In genomic region chr19:27770095-27770494, GRCh38 we compare ENCODE assay signal across 1 cellular context.
TF ChIP-seq lines count a peak whose summit lies in the region.

No MANE protein-coding gene starts in this region.

TF ChIP-seq in GM23338, 12 proteins besides CTCF, POLR2A, EP300 and RAD21 (continued from another document):
- TF ChIP-seq, protein P1, sequence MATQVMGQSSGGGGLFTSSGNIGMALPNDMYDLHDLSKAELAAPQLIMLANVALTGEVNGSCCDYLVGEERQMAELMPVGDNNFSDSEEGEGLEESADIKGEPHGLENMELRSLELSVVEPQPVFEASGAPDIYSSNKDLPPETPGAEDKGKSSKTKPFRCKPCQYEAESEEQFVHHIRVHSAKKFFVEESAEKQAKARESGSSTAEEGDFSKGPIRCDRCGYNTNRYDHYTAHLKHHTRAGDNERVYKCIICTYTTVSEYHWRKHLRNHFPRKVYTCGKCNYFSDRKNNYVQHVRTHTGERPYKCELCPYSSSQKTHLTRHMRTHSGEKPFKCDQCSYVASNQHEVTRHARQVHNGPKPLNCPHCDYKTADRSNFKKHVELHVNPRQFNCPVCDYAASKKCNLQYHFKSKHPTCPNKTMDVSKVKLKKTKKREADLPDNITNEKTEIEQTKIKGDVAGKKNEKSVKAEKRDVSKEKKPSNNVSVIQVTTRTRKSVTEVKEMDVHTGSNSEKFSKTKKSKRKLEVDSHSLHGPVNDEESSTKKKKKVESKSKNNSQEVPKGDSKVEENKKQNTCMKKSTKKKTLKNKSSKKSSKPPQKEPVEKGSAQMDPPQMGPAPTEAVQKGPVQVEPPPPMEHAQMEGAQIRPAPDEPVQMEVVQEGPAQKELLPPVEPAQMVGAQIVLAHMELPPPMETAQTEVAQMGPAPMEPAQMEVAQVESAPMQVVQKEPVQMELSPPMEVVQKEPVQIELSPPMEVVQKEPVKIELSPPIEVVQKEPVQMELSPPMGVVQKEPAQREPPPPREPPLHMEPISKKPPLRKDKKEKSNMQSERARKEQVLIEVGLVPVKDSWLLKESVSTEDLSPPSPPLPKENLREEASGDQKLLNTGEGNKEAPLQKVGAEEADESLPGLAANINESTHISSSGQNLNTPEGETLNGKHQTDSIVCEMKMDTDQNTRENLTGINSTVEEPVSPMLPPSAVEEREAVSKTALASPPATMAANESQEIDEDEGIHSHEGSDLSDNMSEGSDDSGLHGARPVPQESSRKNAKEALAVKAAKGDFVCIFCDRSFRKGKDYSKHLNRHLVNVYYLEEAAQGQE (IDR thresholded peaks at IDR 0.05; ENCODE audit: unreplicated experiment) = no peak
- no peak for TF ChIP-seq NANOG (IDR thresholded peaks at IDR 0.05; ENCODE audit: borderline replicate concordance)
- TF ChIP-seq EZH2phosphoT487 (IDR thresholded peaks at IDR 0.05; ENCODE audit: unreplicated experiment) = no peak
- TF ChIP-seq EZH2 (IDR thresholded peaks at IDR 0.05; ENCODE audit: low read depth, unreplicated experiment) = no peak
- TF ChIP-seq, protein P2, sequence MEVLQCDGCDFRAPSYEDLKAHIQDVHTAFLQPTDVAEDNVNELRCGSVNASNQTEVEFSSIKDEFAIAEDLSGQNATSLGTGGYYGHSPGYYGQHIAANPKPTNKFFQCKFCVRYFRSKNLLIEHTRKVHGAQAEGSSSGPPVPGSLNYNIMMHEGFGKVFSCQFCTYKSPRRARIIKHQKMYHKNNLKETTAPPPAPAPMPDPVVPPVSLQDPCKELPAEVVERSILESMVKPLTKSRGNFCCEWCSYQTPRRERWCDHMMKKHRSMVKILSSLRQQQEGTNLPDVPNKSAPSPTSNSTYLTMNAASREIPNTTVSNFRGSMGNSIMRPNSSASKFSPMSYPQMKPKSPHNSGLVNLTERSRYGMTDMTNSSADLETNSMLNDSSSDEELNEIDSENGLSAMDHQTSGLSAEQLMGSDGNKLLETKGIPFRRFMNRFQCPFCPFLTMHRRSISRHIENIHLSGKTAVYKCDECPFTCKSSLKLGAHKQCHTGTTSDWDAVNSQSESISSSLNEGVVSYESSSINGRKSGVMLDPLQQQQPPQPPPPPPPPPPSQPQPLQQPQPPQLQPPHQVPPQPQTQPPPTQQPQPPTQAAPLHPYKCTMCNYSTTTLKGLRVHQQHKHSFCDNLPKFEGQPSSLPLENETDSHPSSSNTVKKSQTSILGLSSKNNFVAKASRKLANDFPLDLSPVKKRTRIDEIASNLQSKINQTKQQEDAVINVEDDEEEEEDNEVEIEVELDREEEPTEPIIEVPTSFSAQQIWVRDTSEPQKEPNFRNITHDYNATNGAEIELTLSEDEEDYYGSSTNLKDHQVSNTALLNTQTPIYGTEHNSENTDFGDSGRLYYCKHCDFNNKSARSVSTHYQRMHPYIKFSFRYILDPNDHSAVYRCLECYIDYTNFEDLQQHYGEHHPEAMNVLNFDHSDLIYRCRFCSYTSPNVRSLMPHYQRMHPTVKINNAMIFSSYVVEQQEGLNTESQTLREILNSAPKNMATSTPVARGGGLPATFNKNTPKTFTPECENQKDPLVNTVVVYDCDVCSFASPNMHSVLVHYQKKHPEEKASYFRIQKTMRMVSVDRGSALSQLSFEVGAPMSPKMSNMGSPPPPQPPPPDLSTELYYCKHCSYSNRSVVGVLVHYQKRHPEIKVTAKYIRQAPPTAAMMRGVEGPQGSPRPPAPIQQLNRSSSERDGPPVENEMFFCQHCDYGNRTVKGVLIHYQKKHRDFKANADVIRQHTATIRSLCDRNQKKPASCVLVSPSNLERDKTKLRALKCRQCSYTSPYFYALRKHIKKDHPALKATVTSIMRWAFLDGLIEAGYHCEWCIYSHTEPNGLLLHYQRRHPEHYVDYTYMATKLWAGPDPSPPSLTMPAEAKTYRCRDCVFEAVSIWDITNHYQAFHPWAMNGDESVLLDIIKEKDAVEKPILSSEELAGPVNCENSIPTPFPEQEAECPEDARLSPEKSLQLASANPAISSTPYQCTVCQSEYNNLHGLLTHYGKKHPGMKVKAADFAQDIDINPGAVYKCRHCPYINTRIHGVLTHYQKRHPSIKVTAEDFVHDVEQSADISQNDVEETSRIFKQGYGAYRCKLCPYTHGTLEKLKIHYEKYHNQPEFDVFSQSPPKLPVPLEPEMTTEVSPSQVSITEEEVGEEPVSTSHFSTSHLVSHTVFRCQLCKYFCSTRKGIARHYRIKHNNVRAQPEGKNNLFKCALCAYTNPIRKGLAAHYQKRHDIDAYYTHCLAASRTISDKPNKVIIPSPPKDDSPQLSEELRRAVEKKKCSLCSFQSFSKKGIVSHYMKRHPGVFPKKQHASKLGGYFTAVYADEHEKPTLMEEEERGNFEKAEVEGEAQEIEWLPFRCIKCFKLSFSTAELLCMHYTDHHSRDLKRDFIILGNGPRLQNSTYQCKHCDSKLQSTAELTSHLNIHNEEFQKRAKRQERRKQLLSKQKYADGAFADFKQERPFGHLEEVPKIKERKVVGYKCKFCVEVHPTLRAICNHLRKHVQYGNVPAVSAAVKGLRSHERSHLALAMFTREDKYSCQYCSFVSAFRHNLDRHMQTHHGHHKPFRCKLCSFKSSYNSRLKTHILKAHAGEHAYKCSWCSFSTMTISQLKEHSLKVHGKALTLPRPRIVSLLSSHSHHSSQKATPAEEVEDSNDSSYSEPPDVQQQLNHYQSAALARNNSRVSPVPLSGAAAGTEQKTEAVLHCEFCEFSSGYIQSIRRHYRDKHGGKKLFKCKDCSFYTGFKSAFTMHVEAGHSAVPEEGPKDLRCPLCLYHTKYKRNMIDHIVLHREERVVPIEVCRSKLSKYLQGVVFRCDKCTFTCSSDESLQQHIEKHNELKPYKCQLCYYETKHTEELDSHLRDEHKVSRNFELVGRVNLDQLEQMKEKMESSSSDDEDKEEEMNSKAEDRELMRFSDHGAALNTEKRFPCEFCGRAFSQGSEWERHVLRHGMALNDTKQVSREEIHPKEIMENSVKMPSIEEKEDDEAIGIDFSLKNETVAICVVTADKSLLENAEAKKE (CRISPR knock-in tag; IDR thresholded peaks at IDR 0.05) = no peak
- TF ChIP-seq STAT1 (IDR thresholded peaks at IDR 0.05; ENCODE audit: unreplicated experiment) = no peak
- TF ChIP-seq ZNF331 (CRISPR knock-in tag; IDR thresholded peaks at IDR 0.05; ENCODE audit: low read depth) = no peak
- TF ChIP-seq CREB1 (CRISPR knock-in tag; IDR thresholded peaks at IDR 0.05; ENCODE audit: low read depth) = no peak
